In the genomic region with DNA sequence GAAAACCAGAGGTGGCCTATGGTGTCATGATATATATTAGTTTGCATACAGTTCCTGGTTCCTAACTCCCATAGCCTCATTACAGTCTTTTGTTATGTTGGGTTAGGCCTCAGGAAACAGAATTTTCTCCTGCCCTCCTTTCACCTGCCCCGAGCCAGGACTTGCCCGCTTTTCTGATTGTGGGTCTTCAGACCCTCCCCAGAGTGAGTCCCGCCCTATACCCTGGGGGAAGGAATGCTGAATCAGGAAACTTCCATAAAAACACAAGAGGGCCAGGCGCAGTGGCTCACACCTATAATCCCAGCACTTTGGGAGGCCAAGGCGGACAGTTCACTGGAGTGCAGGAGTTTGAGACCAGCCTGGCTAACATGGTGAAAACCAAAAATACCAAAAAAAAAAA, we compare ENCODE assay signal across 18 cellular contexts.
"Had no signal": no experiment of that assay in that cellular context is flagged by ENCODE, and none has a peak within 500 bp of the region (broad histone marks: within the 10 kb centered on the region; RNA-seq: fewer than 3 reads in every experiment).

No MANE protein-coding gene starts in this region.

- H3K4me3 ChIP-seq: dorsolateral prefrontal cortex, heart left ventricle, spleen, tibial artery had no signal

- H3K27me3 Mint-ChIP-seq: stimulated activated memory B cell treated with anti-CD40 and anti-IgM and Interleukin-4, amounts not matched to agents 10 μg/mL and 1 μg/mL and 100 μg/mL, for 72 hours; stimulated activated naive CD8-positive, alpha-beta T cell treated with anti-CD3 and anti-CD28 coated beads, Interleukin-15, Interleukin-2, amounts not matched to agents 100 ng/mL and 50 ng/mL, for 24 hours had no signal

- H3K27ac Mint-ChIP-seq: natural killer cell; stimulated activated memory B cell treated with anti-CD40 and anti-IgM and Interleukin-4, amounts not matched to agents 10 μg/mL and 1 μg/mL and 100 μg/mL, for 72 hours; stimulated activated naive CD8-positive, alpha-beta T cell treated with anti-CD3 and anti-CD28 coated beads, Interleukin-15, Interleukin-2, amounts not matched to agents 100 ng/mL and 50 ng/mL, for 24 hours had no signal

- H3K27me3 ChIP-seq: heart left ventricle, spleen, tibial artery had no signal

- H3K36me3 ChIP-seq: heart left ventricle, tibial artery had no signal

- H3K27ac ChIP-seq: dorsolateral prefrontal cortex, heart left ventricle, spleen, tibial artery had no signal

- H3K36me3 Mint-ChIP-seq: natural killer cell had no signal

- H3K4me3 Mint-ChIP-seq: natural killer cell; neural crest cell; stimulated activated memory B cell treated with anti-CD40 and anti-IgM and Interleukin-4, amounts not matched to agents 10 μg/mL and 1 μg/mL and 100 μg/mL, for 72 hours; stimulated activated naive CD8-positive, alpha-beta T cell treated with anti-CD3 and anti-CD28 coated beads, Interleukin-15, Interleukin-2, amounts not matched to agents 100 ng/mL and 50 ng/mL, for 24 hours had no signal

- DNase-seq: cortex of kidney; dorsolateral prefrontal cortex; effector CD8-positive, alpha-beta T cell; heart left ventricle; hippocampal formation; mammary epithelial cell; natural killer cell; posterior cingulate gyrus; spleen; stimulated activated CD4-positive, alpha-beta T cell treated with anti-CD3 and anti-CD28 coated beads, Interleukin-15, amount 100 ng/mL, for 24 hours; stimulated activated CD4-positive, alpha-beta T cell treated with anti-CD3 and anti-CD28 coated beads, Interleukin-1b, Interleukin-23, amount 100 ng/mL, for 48 hours; stimulated activated CD4-positive, alpha-beta T cell treated with anti-CD3 and anti-CD28 coated beads, Interleukin-4, amount 100 ng/mL, for 24 hours; tibial artery had no signal

- H3K9me3 Mint-ChIP-seq: natural killer cell; neural crest cell; stimulated activated memory B cell treated with anti-CD40 and anti-IgM and Interleukin-4, amounts not matched to agents 10 μg/mL and 1 μg/mL and 100 μg/mL, for 72 hours; stimulated activated naive CD8-positive, alpha-beta T cell treated with anti-CD3 and anti-CD28 coated beads, Interleukin-15, Interleukin-2, amounts not matched to agents 100 ng/mL and 50 ng/mL, for 24 hours had no signal

- ATAC-seq: heart left ventricle; left lobe of liver; natural killer cell; sciatic nerve; stimulated activated memory B cell treated with anti-CD40 and anti-IgM and Interleukin-4, amounts not matched to agents 10 μg/mL and 1 μg/mL and 100 μg/mL, for 72 hours had no signal

- H3K9me3 ChIP-seq: heart left ventricle, spleen, tibial artery had no signal

- H3K4me1 ChIP-seq: heart left ventricle, spleen, tibial artery had no signal

- H3K4me1 Mint-ChIP-seq: natural killer cell had no signal
